In the genomic region with DNA sequence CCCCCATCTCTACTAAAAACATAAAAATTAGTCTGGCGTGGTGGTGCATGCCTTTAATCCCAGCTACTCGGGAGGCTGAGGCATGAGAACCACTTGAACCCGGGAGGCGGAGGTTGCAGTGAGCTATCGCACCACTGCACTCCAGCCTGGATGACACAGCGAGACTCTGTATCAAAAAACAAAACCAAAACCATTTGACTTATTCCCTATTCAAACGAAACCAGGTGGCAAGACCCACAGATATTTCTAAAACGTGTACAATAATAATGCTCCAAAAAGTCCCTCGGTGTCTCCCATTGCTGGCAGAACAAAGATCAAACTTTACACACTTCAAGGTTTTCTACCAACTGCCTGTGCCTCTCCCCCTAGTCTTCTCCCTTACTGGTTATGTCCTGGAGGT, we compare ENCODE assay signal across 11 cellular contexts. TPM values are rescaled to one million over a fixed set of nuclear protein-coding genes. Genes with fewer than 3 reads are reported as not detected.
DNase-seq lines count a peak whose midpoint lies in the region; ATAC-seq lines count a peak whose summit lies in the region.
"Had no signal": no experiment of that assay in that cellular context is flagged by ENCODE, and none has a peak within 500 bp of the region (broad histone marks: within the 10 kb centered on the region; RNA-seq: fewer than 3 reads in every experiment).

No MANE protein-coding gene starts in this region.

- no peaks in the 10 kb centered on the region for H3K36me3 ChIP-seq in CD4-positive, alpha-beta memory T cell (ENCODE audit: insufficient read depth, low read length)

- CTCF ChIA-PET in CD4-positive, alpha-beta memory T cell (lab: Charles Lee; ENCODE audit: partially characterized antibody) = no interaction called here

- H3K4me1 ChIP-seq in CD4-positive, alpha-beta memory T cell (ENCODE audit: insufficient read depth, low read length) = no peaks in the 10 kb centered on the region

- no peaks in the 10 kb centered on the region for H3K27me3 ChIP-seq in CD4-positive, alpha-beta memory T cell (ENCODE audit: insufficient read depth, low read length)

- POLR2A ChIA-PET in CD4-positive, alpha-beta memory T cell (lab: Charles Lee; ENCODE audit: partially characterized antibody) = no interaction called here

- no peak overlapping the region for H3K4me3 Mint-ChIP-seq in CD4-positive, alpha-beta memory T cell
- H3K4me3 Mint-ChIP-seq: nephron progenitor cell had no signal

- H3K4me1 Mint-ChIP-seq in CD4-positive, alpha-beta memory T cell = peaks cover 0 to 7% (median 6%) of the 10 kb centered on the region in 4 donors

- H3K9me3 ChIP-seq in CD4-positive, alpha-beta memory T cell (ENCODE audit: control insufficient read depth in 1 of 2, low read length in 2 of 2) = no peaks in the 10 kb centered on the region

- intact Hi-C loops in CD4-positive, alpha-beta memory T cell (cut with micrococcal nuclease) = no loop called here
- intact Hi-C loops in head of caudate nucleus (cut with DNase I) = no loop called here

- H3K4me3 ChIP-seq in CD4-positive, alpha-beta memory T cell (ENCODE audit: low read length in 2 of 2) = no peak overlapping the region

- no peak overlapping the region for H3K27ac ChIP-seq in CD4-positive, alpha-beta memory T cell (ENCODE audit: low read depth, low read length)

- no peaks in the 10 kb centered on the region for H3K27me3 Mint-ChIP-seq in CD4-positive, alpha-beta memory T cell

- peak; percentile 80 for ATAC-seq in GM19035 (IDR thresholded peaks at IDR 0.05; ENCODE audit: unreplicated experiment)
- ATAC-seq in HG02571 (IDR thresholded peaks at IDR 0.05; ENCODE audit: unreplicated experiment) = peak; percentile 80
- ATAC-seq in HG03442 (IDR thresholded peaks at IDR 0.05; ENCODE audit: unreplicated experiment) = peak; percentile 86

- DNase-seq in CD4-positive, alpha-beta memory T cell = no peak
- DNase-seq in head of caudate nucleus (no peak), OCI-M2 (lab: John Stamatoyannopoulos, UW; ENCODE audit: unreplicated experiment) (no peak), putamen (ENCODE audit: low spot score) (no peak)
- no peak for DNase-seq in stimulated activated naive CD4-positive, alpha-beta T cell treated with Interleukin-2 at 50 U/mL for 16 hours (lab: John Stamatoyannopoulos, UW)
- DNase-seq: NCI-H2171, nephron progenitor cell, SHP77 treated with DMSO at 0.1 percent for 48 hours had no signal

- H3K9me3 Mint-ChIP-seq in CD4-positive, alpha-beta memory T cell = no peaks in the 10 kb centered on the region
- H3K9me3 Mint-ChIP-seq: nephron progenitor cell had no signal

- H3K27ac Mint-ChIP-seq in CD4-positive, alpha-beta memory T cell = peak overlapping the region in 4 of 7 donors; percentile 25 to 68 (median 39)

- peaks cover 10% of the 10 kb centered on the region in 2 donors for H3K36me3 Mint-ChIP-seq in CD4-positive, alpha-beta memory T cell

RNA-seq across cellular contexts. Expression of gene HMGCR, which starts 29.8 kb away (rescaled TPM):
- 10 to 100 TPM; 39.6 to 43.0 TPM for total RNA-seq in CD4-positive, alpha-beta memory T cell
- polyA plus RNA-seq in CD4-positive, alpha-beta memory T cell = 10 to 100 TPM in 1 of 2 donors, 1 to 10 TPM in 1; 8.3 to 11.4 TPM
